In genomic region chr3:58074997-58075396, GRCh38 we compare ENCODE assay signal across 17 cellular contexts.
A peak's percentile ranks its signal among the peaks of the same experiment; 100 is the strongest.
DNase-seq lines count a peak whose midpoint lies in the region; ATAC-seq lines count a peak whose summit lies in the region.
"Had no signal": no experiment of that assay in that cellular context is flagged by ENCODE, and none has a peak within 500 bp of the region (broad histone marks: within the 10 kb centered on the region; RNA-seq: fewer than 3 reads in every experiment).

No MANE protein-coding gene starts in this region.

- H3K4me1 Mint-ChIP-seq in activated CD4-positive, alpha-beta T cell treated with anti-CD3 and anti-CD28 coated beads for 36 hours = peaks cover 31% of the 10 kb centered on the region

- intact Hi-C loops in activated CD4-positive, alpha-beta T cell treated with anti-CD3 and anti-CD28 coated beads for 36 hours (cut with DNase I, micrococcal nuclease) = loop anchor here (2.0 to 5.0 kb wide), 2 partner anchors 38 to 66 kb away; partner anchors contain the start of gene FLNB (in 1 of the 2)
- intact Hi-C loops in cardiac septum (cut with DNase I) = no loop called here

- CTCF ChIA-PET in activated CD4-positive, alpha-beta T cell treated with anti-CD3 and anti-CD28 coated beads for 36 hours (lab: Charles Lee) = interaction anchor here (0.9 to 2.1 kb wide), 6 partner anchors 11 to 112 kb away, joined by 3 to 5 read pairs (median 3); no protein-coding TSS in a partner anchor

- no peak overlapping the region for H3K4me3 Mint-ChIP-seq in activated CD4-positive, alpha-beta T cell treated with anti-CD3 and anti-CD28 coated beads for 36 hours
- H3K4me3 Mint-ChIP-seq: dendritic cell treated with granulocyte-macrophage colony-stimulating factor and Interleukin-4, amounts not matched to agents 40 ng/mL and 50 ng/mL, for 4 days; stimulated activated memory B cell treated with anti-CD40 and anti-IgM and Interleukin-4, amounts not matched to agents 10 μg/mL and 1 μg/mL and 100 μg/mL, for 72 hours had no signal

- no peaks in the 10 kb centered on the region for H3K9me3 Mint-ChIP-seq in activated CD4-positive, alpha-beta T cell treated with anti-CD3 and anti-CD28 coated beads for 36 hours (ENCODE audit: low read depth)
- H3K9me3 Mint-ChIP-seq: dendritic cell treated with granulocyte-macrophage colony-stimulating factor and Interleukin-4, amounts not matched to agents 40 ng/mL and 50 ng/mL, for 4 days; stimulated activated memory B cell treated with anti-CD40 and anti-IgM and Interleukin-4, amounts not matched to agents 10 μg/mL and 1 μg/mL and 100 μg/mL, for 72 hours had no signal

- peak; percentile 69 for ATAC-seq in activated CD4-positive, alpha-beta T cell treated with anti-CD3 and anti-CD28 coated beads for 36 hours
- no peak for ATAC-seq in HG02852 (IDR thresholded peaks at IDR 0.05; ENCODE audit: unreplicated experiment)

- H3K27me3 Mint-ChIP-seq in activated CD4-positive, alpha-beta T cell treated with anti-CD3 and anti-CD28 coated beads for 36 hours = no peaks in the 10 kb centered on the region
- H3K27me3 Mint-ChIP-seq: dendritic cell treated with granulocyte-macrophage colony-stimulating factor and Interleukin-4, amounts not matched to agents 40 ng/mL and 50 ng/mL, for 4 days; stimulated activated memory B cell treated with anti-CD40 and anti-IgM and Interleukin-4, amounts not matched to agents 10 μg/mL and 1 μg/mL and 100 μg/mL, for 72 hours had no signal

- POLR2A ChIA-PET in activated CD4-positive, alpha-beta T cell treated with anti-CD3 and anti-CD28 coated beads for 36 hours (lab: Charles Lee) = interaction anchor here (0.6 kb wide), 1 partner anchor 46 kb away, joined by 3 read pairs; no protein-coding TSS in a partner anchor

- H3K36me3 Mint-ChIP-seq in activated CD4-positive, alpha-beta T cell treated with anti-CD3 and anti-CD28 coated beads for 36 hours (ENCODE audit: low read depth) = peaks cover 13% of the 10 kb centered on the region

- DNase-seq in activated CD4-positive, alpha-beta T cell treated with anti-CD3 and anti-CD28 coated beads for 36 hours = peak; percentile 54
- DNase-seq in activated CD4-positive, alpha-beta T cell treated with anti-CD3 and anti-CD28 coated beads for 4 hours = no peak
- DNase-seq in OCI-M1 (lab: John Stamatoyannopoulos, UW) (peak; percentile 51), NCI-H2196 (lab: John Stamatoyannopoulos, UW; ENCODE audit: unreplicated experiment) (no peak), cardiac septum (ENCODE audit: low spot score) (no peak)
- DNase-seq in central memory CD4-positive, alpha-beta T cell = peak; percentile 8
- DNase-seq in stimulated activated CD8-positive, alpha-beta memory T cell treated with anti-CD3 and anti-CD28 coated beads, Interleukin-15, amount 100 ng/mL, for 48 hours (ENCODE audit: low read depth in 2 of 2) = peak; percentile 10 to 20
- DNase-seq: 8988T, H7, Karpas-422, NCI-H146, NCI-H524 treated with DMSO at 0.1 percent for 48 hours, Peyer's patch, posterior cingulate gyrus had no signal

- H3K27ac Mint-ChIP-seq in activated CD4-positive, alpha-beta T cell treated with anti-CD3 and anti-CD28 coated beads for 36 hours = peak overlapping the region; percentile 26
- H3K27ac Mint-ChIP-seq: dendritic cell treated with granulocyte-macrophage colony-stimulating factor and Interleukin-4, amounts not matched to agents 40 ng/mL and 50 ng/mL, for 4 days; stimulated activated memory B cell treated with anti-CD40 and anti-IgM and Interleukin-4, amounts not matched to agents 10 μg/mL and 1 μg/mL and 100 μg/mL, for 72 hours had no signal

Comparison
In these comparisons a context has a peak if more than half of its experiments do, and no peak if none do; other contexts are left out.
1. DNase-seq: peak in activated CD4-positive, alpha-beta T cell treated with anti-CD3 and anti-CD28 coated beads for 36 hours (single experiment), OCI-M1 (single experiment), central memory CD4-positive, alpha-beta T cell (single experiment) and stimulated activated CD8-positive, alpha-beta memory T cell treated with anti-CD3 and anti-CD28 coated beads, Interleukin-15, amount 100 ng/mL, for 48 hours (2 of 2); none in activated CD4-positive, alpha-beta T cell treated with anti-CD3 and anti-CD28 coated beads for 4 hours (0 of 2), NCI-H2196 (single experiment) and cardiac septum (single experiment).